Comparison of ENCODE assay signal across 7 cellular contexts in genomic region chr10:80454526-80455460, GRCh38. TPM values are rescaled to one million over a fixed set of nuclear protein-coding genes. Genes with fewer than 3 reads are reported as not detected.
A peak's percentile ranks its signal among the peaks of the same experiment; 100 is the strongest.
DNase-seq lines count a peak whose midpoint lies in the region; ATAC-seq and TF ChIP-seq lines count a peak whose summit lies in the region.

No MANE protein-coding gene starts in this region.

- H4K12ac ChIP-seq in trophoblast cell (ENCODE audit: low read depth, low read length) = peak overlapping the region; percentile 92

- H3K9me3 Mint-ChIP-seq in activated T-helper 1 cell treated with anti-CD3 and anti-CD28 coated beads, Interleukin-12 subunit alpha, Interleukin-12 subunit beta, Interleukin-2, Interleukin-4 antibody, amounts not matched to agents 30 ng/mL and 10 ng/mL and 1 ng/mL, durations not matched to agents 14 hours and 24 hours and 36 hours = no peaks in the 10 kb centered on the region

- H3K4me1 Mint-ChIP-seq in activated T-helper 1 cell treated with anti-CD3 and anti-CD28 coated beads, Interleukin-12 subunit alpha, Interleukin-12 subunit beta, Interleukin-2, Interleukin-4 antibody, amounts not matched to agents 30 ng/mL and 10 ng/mL and 1 ng/mL, durations not matched to agents 14 hours and 24 hours and 36 hours (ENCODE audit: low read depth) = peaks cover 50% of the 10 kb centered on the region

- POLR2A ChIA-PET in GM10248 (lab: Yijun Ruan, JAX) = no interaction called here

- DNase-seq in GM10248 (ENCODE audit: extremely low spot score) (peak; percentile 35), cardiac muscle cell (ENCODE audit: low read depth in 1 of 2, low spot score in 1 of 2) (peak in 1 of 2 donors; percentile 69), trophoblast cell (peak in 1 of 2 donors; percentile 48), cortex of kidney (lab: John Stamatoyannopoulos, UW) (no peak)
- DNase-seq in activated T-helper 1 cell treated with anti-CD3 and anti-CD28 coated beads, Interleukin-12 subunit alpha, Interleukin-12 subunit beta, Interleukin-2, Interleukin-4 antibody, amounts not matched to agents 30 ng/mL and 10 ng/mL and 1 ng/mL, durations not matched to agents 14 hours and 24 hours and 36 hours (ENCODE audit: low spot score) = no peak

- peak overlapping the region; percentile 71 for H2AK5ac ChIP-seq in trophoblast cell (ENCODE audit: low read length)

- H3K36me3 Mint-ChIP-seq in activated T-helper 1 cell treated with anti-CD3 and anti-CD28 coated beads, Interleukin-12 subunit alpha, Interleukin-12 subunit beta, Interleukin-2, Interleukin-4 antibody, amounts not matched to agents 30 ng/mL and 10 ng/mL and 1 ng/mL, durations not matched to agents 14 hours and 24 hours and 36 hours (ENCODE audit: low read depth) = peaks cover 9% of the 10 kb centered on the region

- H3K9ac ChIP-seq in HUES64 (ENCODE audit: low read depth, low read length) = peak overlapping the region; percentile 91
- H3K9ac ChIP-seq in trophoblast cell (ENCODE audit: low read length) = peak overlapping the region; percentile 96

- H3K79me2 ChIP-seq in trophoblast cell (ENCODE audit: control insufficient read depth, insufficient read depth, low read length, poor library complexity) = peaks cover 44% of the 10 kb centered on the region

- peak overlapping the region; percentile 98 for H3K14ac ChIP-seq in trophoblast cell (ENCODE audit: low read length)

- peak overlapping the region; percentile 93 for H4K8ac ChIP-seq in trophoblast cell (ENCODE audit: low read depth, low read length)

- no peaks in the 10 kb centered on the region for H3K36me3 ChIP-seq in HUES64 (ENCODE audit: insufficient read depth, low read length)
- no peaks in the 10 kb centered on the region for H3K36me3 ChIP-seq in cardiac muscle cell
- peaks cover 0 to 5% of the 10 kb centered on the region in 2 experiments for H3K36me3 ChIP-seq in trophoblast cell (ENCODE audit: control insufficient read depth in 1 of 2, insufficient read depth in 2 of 2, low read length in 2 of 2)

- H3K18ac ChIP-seq in trophoblast cell (ENCODE audit: low read length) = peak overlapping the region; percentile 40

- peak overlapping the region; percentile 87 for H2AFZ ChIP-seq in trophoblast cell (ENCODE audit: insufficient read depth, low read length, poor library complexity)

- H3K4me2 ChIP-seq in trophoblast cell (ENCODE audit: low read length) = peak overlapping the region; percentile 68

- H3K27ac ChIP-seq in HUES64 (ENCODE audit: low read depth, low read length) = peak overlapping the region; percentile 89
- H3K27ac ChIP-seq in cardiac muscle cell = peak overlapping the region; percentile 97
- H3K27ac ChIP-seq in trophoblast cell (ENCODE audit: low read depth, low read length) = peak overlapping the region; percentile 95

- TF ChIP-seq CTCF in GM10248 (IDR thresholded peaks at IDR 0.05; ENCODE audit: control extremely low read depth, extremely low read depth, low read depth, missing control alignments) (no peak), cardiac muscle cell (IDR thresholded peaks at IDR 0.05; ENCODE audit: low read depth, low read length) (no peak)

- peak overlapping the region; percentile 90 for H2BK120ac ChIP-seq in trophoblast cell (ENCODE audit: insufficient read depth, low read length, poor library complexity)

- H3K4me3 Mint-ChIP-seq in activated T-helper 1 cell treated with anti-CD3 and anti-CD28 coated beads, Interleukin-12 subunit alpha, Interleukin-12 subunit beta, Interleukin-2, Interleukin-4 antibody, amounts not matched to agents 30 ng/mL and 10 ng/mL and 1 ng/mL, durations not matched to agents 14 hours and 24 hours and 36 hours = peak overlapping the region; percentile 98

- H3K4ac ChIP-seq in trophoblast cell (ENCODE audit: low read depth, low read length) = peak overlapping the region; percentile 98

- no peak overlapping the region for H3K23ac ChIP-seq in trophoblast cell (ENCODE audit: low read length)

- H3K4me3 ChIP-seq in HUES64 (ENCODE audit: low read length) = peak overlapping the region; percentile 88
- H3K4me3 ChIP-seq in cardiac muscle cell = peak overlapping the region; percentile 59
- H3K4me3 ChIP-seq in trophoblast cell (ENCODE audit: low read depth, low read length) = peak overlapping the region; percentile 92

- peak overlapping the region; percentile 96 for H2BK5ac ChIP-seq in trophoblast cell (ENCODE audit: low read depth, low read length, poor library complexity)

- intact Hi-C loops in activated T-helper 1 cell treated with anti-CD3 and anti-CD28 coated beads, Interleukin-12 subunit alpha, Interleukin-12 subunit beta, Interleukin-2, Interleukin-4 antibody, amounts not matched to agents 30 ng/mL and 10 ng/mL and 1 ng/mL, durations not matched to agents 14 hours and 24 hours and 36 hours (cut with micrococcal nuclease) = loop anchor here (1.0 to 10.0 kb wide), 6 partner anchors 9 to 380 kb away; partner anchors contain the start of genes ANXA11 and TMEM254

- WGBS in HUES64 = 1% methylated on average over 80 of the region's 80 CpGs
- WGBS in trophoblast cell (ENCODE audit: extremely low coverage, insufficient coverage, insufficient read length) = no CpG with 5 or more reads among the region's 80 CpGs

- H3K9me3 ChIP-seq in HUES64 (ENCODE audit: insufficient read depth, low read depth, low read length) = no peaks in the 10 kb centered on the region
- no peaks in the 10 kb centered on the region for H3K9me3 ChIP-seq in cardiac muscle cell (ENCODE audit: low read depth)
- H3K9me3 ChIP-seq in trophoblast cell (ENCODE audit: insufficient read depth, low read depth, low read length) = peaks cover 1% of the 10 kb centered on the region

- H3K27me3 ChIP-seq in HUES64 (ENCODE audit: insufficient read depth, low read length) (peaks cover 10% of the 10 kb centered on the region), cardiac muscle cell (no peaks in the 10 kb centered on the region), trophoblast cell (ENCODE audit: insufficient read depth, low read length) (no peaks in the 10 kb centered on the region)

- no peaks in the 10 kb centered on the region for H3K27me3 Mint-ChIP-seq in activated T-helper 1 cell treated with anti-CD3 and anti-CD28 coated beads, Interleukin-12 subunit alpha, Interleukin-12 subunit beta, Interleukin-2, Interleukin-4 antibody, amounts not matched to agents 30 ng/mL and 10 ng/mL and 1 ng/mL, durations not matched to agents 14 hours and 24 hours and 36 hours (ENCODE audit: insufficient read depth)

- peak; percentile 17 for ATAC-seq in GM21526 (IDR thresholded peaks at IDR 0.05; ENCODE audit: low FRiP score, unreplicated experiment)

- peak overlapping the region; percentile 99 for H4K91ac ChIP-seq in trophoblast cell (ENCODE audit: low read depth, low read length)

- CTCF ChIA-PET in GM10248 (lab: Yijun Ruan, JAX) = interaction anchor here (1.5 to 50.4 kb wide), 3 partner anchors 10 to 54 kb away, joined by 4 to 1060 read pairs (median 27); no protein-coding TSS in a partner anchor

- H2BK12ac ChIP-seq in trophoblast cell (ENCODE audit: low read length) = peak overlapping the region; percentile 47

- H3K27ac Mint-ChIP-seq in activated T-helper 1 cell treated with anti-CD3 and anti-CD28 coated beads, Interleukin-12 subunit alpha, Interleukin-12 subunit beta, Interleukin-2, Interleukin-4 antibody, amounts not matched to agents 30 ng/mL and 10 ng/mL and 1 ng/mL, durations not matched to agents 14 hours and 24 hours and 36 hours = peak overlapping the region; percentile 88

- peaks cover 27% of the 10 kb centered on the region for H3K79me1 ChIP-seq in trophoblast cell (ENCODE audit: low read length)

- H3K4me1 ChIP-seq in HUES64 (ENCODE audit: insufficient read depth, low read length) (peaks cover 24% of the 10 kb centered on the region), cardiac muscle cell (ENCODE audit: low read depth) (peaks cover 23% of the 10 kb centered on the region), trophoblast cell (ENCODE audit: control insufficient read depth in 1 of 2, insufficient read depth in 2 of 2, low read length in 2 of 2) (peaks cover 36 to 41% of the 10 kb centered on the region in 2 experiments)

RNA-seq across cellular contexts. Expression of gene TSPAN14, which starts 0.7 kb away (rescaled TPM):
- 67.4 TPM for polyA plus RNA-seq in HUES64 (2013, experiment 1 of 2)
- polyA plus RNA-seq in HUES64 (2013, experiment 2 of 2) = 75.6 TPM
- 75.4 and 81.9 TPM in 2 replicates for total RNA-seq in activated T-helper 1 cell treated with anti-CD3 and anti-CD28 coated beads, Interleukin-12 subunit alpha, Interleukin-12 subunit beta, Interleukin-2, Interleukin-4 antibody, amounts not matched to agents 30 ng/mL and 10 ng/mL and 1 ng/mL, durations not matched to agents 14 hours and 24 hours and 36 hours
- total RNA-seq in cardiac muscle cell = 29.5 and 31.6 TPM in 2 replicates
- 55.1 and 57.0 TPM in 2 replicates for polyA plus RNA-seq in cardiac muscle cell
- 77.2 and 78.0 TPM in 2 replicates for polyA plus RNA-seq in trophoblast cell (2013)

RNA-seq across cellular contexts. Expression of gene PRXL2A, which starts 46.4 kb away (rescaled TPM):
- 57.6 TPM for polyA plus RNA-seq in HUES64 (2013, experiment 1 of 2)
- 69.2 TPM for polyA plus RNA-seq in HUES64 (2013, experiment 2 of 2)
- 11.9 and 13.2 TPM in 2 replicates for total RNA-seq in activated T-helper 1 cell treated with anti-CD3 and anti-CD28 coated beads, Interleukin-12 subunit alpha, Interleukin-12 subunit beta, Interleukin-2, Interleukin-4 antibody, amounts not matched to agents 30 ng/mL and 10 ng/mL and 1 ng/mL, durations not matched to agents 14 hours and 24 hours and 36 hours
- total RNA-seq in cardiac muscle cell = 52.0 and 61.8 TPM in 2 replicates
- 132 and 144 TPM in 2 replicates for polyA plus RNA-seq in cardiac muscle cell
- polyA plus RNA-seq in trophoblast cell (2013) = 41.6 and 43.8 TPM in 2 replicates
